1 cellular context compared by ENCODE assay signal in the genomic region with DNA sequence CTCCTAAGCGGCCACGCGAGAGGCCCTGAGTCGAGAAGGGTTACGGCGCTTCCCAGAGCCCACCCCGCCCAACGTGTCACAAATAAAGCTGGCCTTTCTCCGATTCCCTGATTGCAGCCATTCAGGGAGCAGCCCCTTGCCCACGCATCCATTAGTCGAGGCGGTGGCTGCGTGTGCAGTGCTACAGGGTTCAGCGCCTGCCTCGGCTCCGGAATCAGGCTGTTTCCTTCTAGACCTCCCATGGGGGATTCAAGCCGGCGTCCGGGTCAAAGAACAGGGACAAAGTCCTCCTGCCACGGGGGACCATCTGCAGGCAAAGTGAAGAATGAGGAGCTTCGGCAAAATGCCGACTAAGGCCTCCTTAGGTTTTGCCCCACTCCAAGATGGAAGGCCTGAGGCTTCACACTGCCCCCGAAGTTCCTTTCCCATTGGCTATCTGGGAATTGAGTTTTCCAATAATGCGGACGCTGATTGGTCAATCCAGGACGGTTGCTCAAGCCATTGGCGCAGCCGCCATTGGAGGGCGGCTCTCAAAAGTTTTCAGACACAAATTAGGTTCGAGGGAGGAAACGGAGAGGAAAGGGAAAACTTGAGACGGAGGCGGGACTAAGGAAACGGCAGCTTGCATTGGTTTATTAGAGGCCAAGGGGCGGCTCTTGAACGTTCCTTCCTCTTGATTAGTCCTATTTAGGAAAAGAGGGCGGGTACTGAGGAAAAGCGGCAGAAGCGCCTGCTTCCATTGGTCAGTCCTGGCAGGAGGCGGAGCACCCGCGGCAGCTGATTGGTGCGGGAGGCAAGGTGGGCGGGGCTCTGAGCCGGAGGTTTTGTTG.
TF ChIP-seq lines count a peak whose summit lies in the region.

No MANE protein-coding gene starts in this region.

TF ChIP-seq in HepG2, 621 proteins besides CTCF, POLR2A, EP300 and RAD21 (continues in another document):
- TF ChIP-seq YEATS2 (CRISPR knock-in tag; IDR thresholded peaks at IDR 0.05; ENCODE audit: borderline replicate concordance) (peak; percentile 53; the same call in 1 of the 2 replicates), ZNF724P (CRISPR knock-in tag; IDR thresholded peaks at IDR 0.05; ENCODE audit: borderline replicate concordance) (no peak; the same call in 1 of the 2 replicates), GTF3A (CRISPR knock-in tag; conservative IDR thresholded peaks at IDR 0.05) (no peak), ZNF34 (CRISPR knock-in tag; IDR thresholded peaks at IDR 0.05; ENCODE audit: borderline replicate concordance) (no peak), ZSCAN9 (CRISPR knock-in tag; IDR thresholded peaks at IDR 0.05; ENCODE audit: borderline replicate concordance) (no peak), AGO1 (IDR thresholded peaks at IDR 0.05; ENCODE audit: low read depth, low read length, poor library complexity, severe bottlenecking) (no peak), ZNF263 (CRISPR knock-in tag; IDR thresholded peaks at IDR 0.05) (no peak), SRSF4 (IDR thresholded peaks at IDR 0.05; ENCODE audit: low read depth, low read length, poor library complexity, severe bottlenecking) (no peak), LCORL (IDR thresholded peaks at IDR 0.05) (peak; percentile 50; the same call in 1 of the 2 replicates), LCORL (CRISPR knock-in tag; IDR thresholded peaks at IDR 0.05) (peak; percentile 73), HOXA5 (CRISPR knock-in tag; IDR thresholded peaks at IDR 0.05) (peak; percentile 25), ZNF446 (CRISPR knock-in tag; IDR thresholded peaks at IDR 0.05) (peak; percentile 71; the same call in 1 of the 2 replicates), TRIM24 (CRISPR knock-in tag; IDR thresholded peaks at IDR 0.05) (no peak), ZNF496 (CRISPR knock-in tag; IDR thresholded peaks at IDR 0.05; ENCODE audit: insufficient replicate concordance) (no peak), CBX1 (IDR thresholded peaks at IDR 0.05; ENCODE audit: low read depth) (no peak), SP1 (IDR thresholded peaks at IDR 0.05) (peak; percentile 87; the same call in 1 of the 2 replicates), SP1 (CRISPR knock-in tag; IDR thresholded peaks at IDR 0.05) (peak; percentile 97), ZNF160 (CRISPR knock-in tag; IDR thresholded peaks at IDR 0.05) (peak; percentile 9; the same call in 1 of the 2 replicates), PAX8 (CRISPR knock-in tag; IDR thresholded peaks at IDR 0.05; ENCODE audit: borderline replicate concordance) (no peak), MYC (CRISPR knock-in tag; IDR thresholded peaks at IDR 0.05; ENCODE audit: borderline replicate concordance) (peak; percentile 70), ZBTB3 (CRISPR knock-in tag; IDR thresholded peaks at IDR 0.05; ENCODE audit: borderline replicate concordance, low read depth) (no peak), CBFB (CRISPR knock-in tag; IDR thresholded peaks at IDR 0.05) (0 out of 2 replicates have a peak, but pooled peaks have one; percentile 28), MXI1 (IDR thresholded peaks at IDR 0.05; ENCODE audit: borderline replicate concordance, low read depth, low read length) (0 out of 3 replicates have a peak, but pooled peaks have one; percentile 17), NRL (CRISPR knock-in tag; IDR thresholded peaks at IDR 0.05; ENCODE audit: borderline replicate concordance) (peak; percentile 78), ZNF101 (CRISPR knock-in tag; IDR thresholded peaks at IDR 0.05; ENCODE audit: borderline replicate concordance, low read depth) (no peak)
- TF ChIP-seq, protein P1, sequence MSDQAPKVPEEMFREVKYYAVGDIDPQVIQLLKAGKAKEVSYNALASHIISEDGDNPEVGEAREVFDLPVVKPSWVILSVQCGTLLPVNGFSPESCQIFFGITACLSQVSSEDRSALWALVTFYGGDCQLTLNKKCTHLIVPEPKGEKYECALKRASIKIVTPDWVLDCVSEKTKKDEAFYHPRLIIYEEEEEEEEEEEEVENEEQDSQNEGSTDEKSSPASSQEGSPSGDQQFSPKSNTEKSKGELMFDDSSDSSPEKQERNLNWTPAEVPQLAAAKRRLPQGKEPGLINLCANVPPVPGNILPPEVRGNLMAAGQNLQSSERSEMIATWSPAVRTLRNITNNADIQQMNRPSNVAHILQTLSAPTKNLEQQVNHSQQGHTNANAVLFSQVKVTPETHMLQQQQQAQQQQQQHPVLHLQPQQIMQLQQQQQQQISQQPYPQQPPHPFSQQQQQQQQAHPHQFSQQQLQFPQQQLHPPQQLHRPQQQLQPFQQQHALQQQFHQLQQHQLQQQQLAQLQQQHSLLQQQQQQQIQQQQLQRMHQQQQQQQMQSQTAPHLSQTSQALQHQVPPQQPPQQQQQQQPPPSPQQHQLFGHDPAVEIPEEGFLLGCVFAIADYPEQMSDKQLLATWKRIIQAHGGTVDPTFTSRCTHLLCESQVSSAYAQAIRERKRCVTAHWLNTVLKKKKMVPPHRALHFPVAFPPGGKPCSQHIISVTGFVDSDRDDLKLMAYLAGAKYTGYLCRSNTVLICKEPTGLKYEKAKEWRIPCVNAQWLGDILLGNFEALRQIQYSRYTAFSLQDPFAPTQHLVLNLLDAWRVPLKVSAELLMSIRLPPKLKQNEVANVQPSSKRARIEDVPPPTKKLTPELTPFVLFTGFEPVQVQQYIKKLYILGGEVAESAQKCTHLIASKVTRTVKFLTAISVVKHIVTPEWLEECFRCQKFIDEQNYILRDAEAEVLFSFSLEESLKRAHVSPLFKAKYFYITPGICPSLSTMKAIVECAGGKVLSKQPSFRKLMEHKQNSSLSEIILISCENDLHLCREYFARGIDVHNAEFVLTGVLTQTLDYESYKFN (CRISPR knock-in tag; conservative IDR thresholded peaks at IDR 0.05), result peak; percentile 56
- TF ChIP-seq, protein P2, sequence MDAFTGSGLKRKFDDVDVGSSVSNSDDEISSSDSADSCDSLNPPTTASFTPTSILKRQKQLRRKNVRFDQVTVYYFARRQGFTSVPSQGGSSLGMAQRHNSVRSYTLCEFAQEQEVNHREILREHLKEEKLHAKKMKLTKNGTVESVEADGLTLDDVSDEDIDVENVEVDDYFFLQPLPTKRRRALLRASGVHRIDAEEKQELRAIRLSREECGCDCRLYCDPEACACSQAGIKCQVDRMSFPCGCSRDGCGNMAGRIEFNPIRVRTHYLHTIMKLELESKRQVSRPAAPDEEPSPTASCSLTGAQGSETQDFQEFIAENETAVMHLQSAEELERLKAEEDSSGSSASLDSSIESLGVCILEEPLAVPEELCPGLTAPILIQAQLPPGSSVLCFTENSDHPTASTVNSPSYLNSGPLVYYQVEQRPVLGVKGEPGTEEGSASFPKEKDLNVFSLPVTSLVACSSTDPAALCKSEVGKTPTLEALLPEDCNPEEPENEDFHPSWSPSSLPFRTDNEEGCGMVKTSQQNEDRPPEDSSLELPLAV (CRISPR knock-in tag; conservative IDR thresholded peaks at IDR 0.05; ENCODE audit: low read depth), result no peak
- TF ChIP-seq, protein P3, sequence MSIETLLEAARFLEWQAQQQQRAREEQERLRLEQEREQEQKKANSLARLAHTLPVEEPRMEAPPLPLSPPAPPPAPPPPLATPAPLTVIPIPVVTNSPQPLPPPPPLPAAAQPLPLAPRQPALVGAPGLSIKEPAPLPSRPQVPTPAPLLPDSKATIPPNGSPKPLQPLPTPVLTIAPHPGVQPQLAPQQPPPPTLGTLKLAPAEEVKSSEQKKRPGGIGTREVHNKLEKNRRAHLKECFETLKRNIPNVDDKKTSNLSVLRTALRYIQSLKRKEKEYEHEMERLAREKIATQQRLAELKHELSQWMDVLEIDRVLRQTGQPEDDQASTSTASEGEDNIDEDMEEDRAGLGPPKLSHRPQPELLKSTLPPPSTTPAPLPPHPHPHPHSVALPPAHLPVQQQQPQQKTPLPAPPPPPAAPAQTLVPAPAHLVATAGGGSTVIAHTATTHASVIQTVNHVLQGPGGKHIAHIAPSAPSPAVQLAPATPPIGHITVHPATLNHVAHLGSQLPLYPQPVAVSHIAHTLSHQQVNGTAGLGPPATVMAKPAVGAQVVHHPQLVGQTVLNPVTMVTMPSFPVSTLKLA (IDR thresholded peaks at IDR 0.05), result no peak
- TF ChIP-seq, protein P4, sequence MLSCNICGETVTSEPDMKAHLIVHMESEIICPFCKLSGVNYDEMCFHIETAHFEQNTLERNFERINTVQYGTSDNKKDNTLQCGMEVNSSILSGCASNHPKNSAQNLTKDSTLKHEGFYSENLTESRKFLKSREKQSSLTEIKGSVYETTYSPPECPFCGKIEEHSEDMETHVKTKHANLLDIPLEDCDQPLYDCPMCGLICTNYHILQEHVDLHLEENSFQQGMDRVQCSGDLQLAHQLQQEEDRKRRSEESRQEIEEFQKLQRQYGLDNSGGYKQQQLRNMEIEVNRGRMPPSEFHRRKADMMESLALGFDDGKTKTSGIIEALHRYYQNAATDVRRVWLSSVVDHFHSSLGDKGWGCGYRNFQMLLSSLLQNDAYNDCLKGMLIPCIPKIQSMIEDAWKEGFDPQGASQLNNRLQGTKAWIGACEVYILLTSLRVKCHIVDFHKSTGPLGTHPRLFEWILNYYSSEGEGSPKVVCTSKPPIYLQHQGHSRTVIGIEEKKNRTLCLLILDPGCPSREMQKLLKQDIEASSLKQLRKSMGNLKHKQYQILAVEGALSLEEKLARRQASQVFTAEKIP (CRISPR knock-in tag; IDR thresholded peaks at IDR 0.05; ENCODE audit: borderline replicate concordance), result no peak
- TF ChIP-seq, protein P5, sequence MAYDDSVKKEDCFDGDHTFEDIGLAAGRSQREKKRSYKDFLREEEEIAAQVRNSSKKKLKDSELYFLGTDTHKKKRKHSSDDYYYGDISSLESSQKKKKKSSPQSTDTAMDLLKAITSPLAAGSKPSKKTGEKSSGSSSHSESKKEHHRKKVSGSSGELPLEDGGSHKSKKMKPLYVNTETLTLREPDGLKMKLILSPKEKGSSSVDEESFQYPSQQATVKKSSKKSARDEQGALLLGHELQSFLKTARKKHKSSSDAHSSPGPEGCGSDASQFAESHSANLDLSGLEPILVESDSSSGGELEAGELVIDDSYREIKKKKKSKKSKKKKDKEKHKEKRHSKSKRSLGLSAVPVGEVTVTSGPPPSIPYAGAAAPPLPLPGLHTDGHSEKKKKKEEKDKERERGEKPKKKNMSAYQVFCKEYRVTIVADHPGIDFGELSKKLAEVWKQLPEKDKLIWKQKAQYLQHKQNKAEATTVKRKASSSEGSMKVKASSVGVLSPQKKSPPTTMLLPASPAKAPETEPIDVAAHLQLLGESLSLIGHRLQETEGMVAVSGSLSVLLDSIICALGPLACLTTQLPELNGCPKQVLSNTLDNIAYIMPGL (CRISPR knock-in tag; IDR thresholded peaks at IDR 0.05; ENCODE audit: borderline replicate concordance in 1 of 2, low read depth in 1 of 2), result 0 out of 4 replicates have a peak, but pooled peaks have one; percentile 54 to 69
- TF ChIP-seq, protein P6, sequence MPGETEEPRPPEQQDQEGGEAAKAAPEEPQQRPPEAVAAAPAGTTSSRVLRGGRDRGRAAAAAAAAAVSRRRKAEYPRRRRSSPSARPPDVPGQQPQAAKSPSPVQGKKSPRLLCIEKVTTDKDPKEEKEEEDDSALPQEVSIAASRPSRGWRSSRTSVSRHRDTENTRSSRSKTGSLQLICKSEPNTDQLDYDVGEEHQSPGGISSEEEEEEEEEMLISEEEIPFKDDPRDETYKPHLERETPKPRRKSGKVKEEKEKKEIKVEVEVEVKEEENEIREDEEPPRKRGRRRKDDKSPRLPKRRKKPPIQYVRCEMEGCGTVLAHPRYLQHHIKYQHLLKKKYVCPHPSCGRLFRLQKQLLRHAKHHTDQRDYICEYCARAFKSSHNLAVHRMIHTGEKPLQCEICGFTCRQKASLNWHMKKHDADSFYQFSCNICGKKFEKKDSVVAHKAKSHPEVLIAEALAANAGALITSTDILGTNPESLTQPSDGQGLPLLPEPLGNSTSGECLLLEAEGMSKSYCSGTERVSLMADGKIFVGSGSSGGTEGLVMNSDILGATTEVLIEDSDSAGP (CRISPR knock-in tag; IDR thresholded peaks at IDR 0.05; ENCODE audit: borderline replicate concordance), result peak; percentile 71; the same call in 1 of the 2 replicates
- TF ChIP-seq, protein P7, sequence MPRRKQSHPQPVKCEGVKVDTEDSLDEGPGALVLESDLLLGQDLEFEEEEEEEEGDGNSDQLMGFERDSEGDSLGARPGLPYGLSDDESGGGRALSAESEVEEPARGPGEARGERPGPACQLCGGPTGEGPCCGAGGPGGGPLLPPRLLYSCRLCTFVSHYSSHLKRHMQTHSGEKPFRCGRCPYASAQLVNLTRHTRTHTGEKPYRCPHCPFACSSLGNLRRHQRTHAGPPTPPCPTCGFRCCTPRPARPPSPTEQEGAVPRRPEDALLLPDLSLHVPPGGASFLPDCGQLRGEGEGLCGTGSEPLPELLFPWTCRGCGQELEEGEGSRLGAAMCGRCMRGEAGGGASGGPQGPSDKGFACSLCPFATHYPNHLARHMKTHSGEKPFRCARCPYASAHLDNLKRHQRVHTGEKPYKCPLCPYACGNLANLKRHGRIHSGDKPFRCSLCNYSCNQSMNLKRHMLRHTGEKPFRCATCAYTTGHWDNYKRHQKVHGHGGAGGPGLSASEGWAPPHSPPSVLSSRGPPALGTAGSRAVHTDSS (CRISPR knock-in tag; conservative IDR thresholded peaks at IDR 0.05), result no peak
- TF ChIP-seq, protein P8, sequence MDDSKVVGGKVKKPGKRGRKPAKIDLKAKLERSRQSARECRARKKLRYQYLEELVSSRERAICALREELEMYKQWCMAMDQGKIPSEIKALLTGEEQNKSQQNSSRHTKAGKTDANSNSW (CRISPR knock-in tag; IDR thresholded peaks at IDR 0.05; ENCODE audit: borderline replicate concordance), result peak; percentile 94; the same call in 1 of the 2 replicates
- TF ChIP-seq, protein P9, sequence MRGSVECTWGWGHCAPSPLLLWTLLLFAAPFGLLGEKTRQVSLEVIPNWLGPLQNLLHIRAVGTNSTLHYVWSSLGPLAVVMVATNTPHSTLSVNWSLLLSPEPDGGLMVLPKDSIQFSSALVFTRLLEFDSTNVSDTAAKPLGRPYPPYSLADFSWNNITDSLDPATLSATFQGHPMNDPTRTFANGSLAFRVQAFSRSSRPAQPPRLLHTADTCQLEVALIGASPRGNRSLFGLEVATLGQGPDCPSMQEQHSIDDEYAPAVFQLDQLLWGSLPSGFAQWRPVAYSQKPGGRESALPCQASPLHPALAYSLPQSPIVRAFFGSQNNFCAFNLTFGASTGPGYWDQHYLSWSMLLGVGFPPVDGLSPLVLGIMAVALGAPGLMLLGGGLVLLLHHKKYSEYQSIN (CRISPR knock-in tag; IDR thresholded peaks at IDR 0.05; ENCODE audit: borderline replicate concordance), result no peak
